23 cellular contexts compared by ENCODE assay signal in genomic region chr22:28395520-28395919, GRCh38.
"Had no signal": no experiment of that assay in that cellular context is flagged by ENCODE, and none has a peak within 500 bp of the region (broad histone marks: within the 10 kb centered on the region; RNA-seq: fewer than 3 reads in every experiment).

No MANE protein-coding gene starts in this region.

- H3K4me3 ChIP-seq: breast epithelium, colonic mucosa, dorsolateral prefrontal cortex, thyroid gland, upper lobe of right lung had no signal

- H3K9me3 ChIP-seq: breast epithelium, colonic mucosa, thyroid gland, upper lobe of right lung had no signal

- H3K4me1 ChIP-seq: breast epithelium, colonic mucosa had no signal

- H3K27ac Mint-ChIP-seq: effector memory CD8-positive, alpha-beta T cell; immature natural killer cell; naive thymus-derived CD8-positive, alpha-beta T cell; T-helper 17 cell had no signal

- H3K27ac ChIP-seq: breast epithelium, colonic mucosa, thyroid gland, upper lobe of right lung had no signal

- DNase-seq: activated CD4-positive, alpha-beta T cell treated with anti-CD3 and anti-CD28 coated beads, Interleukin-2, amount 10 ng/mL, durations not matched to agents 7 days and 5 days; activated effector memory CD4-positive, alpha-beta T cell treated with Interleukin-2 at 50 U/mL for 16 hours; activated T-cell treated with anti-CD3 and anti-CD28 coated beads, Interleukin-2, amount 50 U/mL, for 1 hour; aorta; colonic mucosa; dorsolateral prefrontal cortex; effector memory CD8-positive, alpha-beta T cell; foreskin melanocyte; immature natural killer cell; naive thymus-derived CD8-positive, alpha-beta T cell; retina; stimulated activated CD4-positive, alpha-beta T cell treated with anti-CD3 and anti-CD28 coated beads, Interleukin-12 subunit alpha, Interleukin-12 subunit beta, amount 100 ng/mL, for 4 hours; stimulated activated CD4-positive, alpha-beta T cell treated with anti-CD3 and anti-CD28 coated beads, Interleukin-4, amount 100 ng/mL, for 4 hours; stimulated activated naive CD8-positive, alpha-beta T cell treated with anti-CD3 and anti-CD28 coated beads, Interleukin-15, Interleukin-2, amounts not matched to agents 100 U/mL and 50 U/mL, for 24 hours; substantia nigra; T-helper 17 cell; thyroid gland; upper lobe of right lung had no signal

- H3K27me3 ChIP-seq: breast epithelium, colonic mucosa, dorsolateral prefrontal cortex, thyroid gland, upper lobe of right lung had no signal

- H3K36me3 Mint-ChIP-seq: immature natural killer cell had no signal

- H3K36me3 ChIP-seq: breast epithelium, colonic mucosa, thyroid gland, upper lobe of right lung had no signal

- H3K9me3 Mint-ChIP-seq: activated CD4-positive, alpha-beta T cell treated with anti-CD3 and anti-CD28 coated beads, Interleukin-2, amount 10 ng/mL, durations not matched to agents 7 days and 5 days; effector memory CD8-positive, alpha-beta T cell; immature natural killer cell had no signal

- H3K4me3 Mint-ChIP-seq: activated naive CD4-positive, alpha-beta T cell treated with anti-CD3 and anti-CD28 coated beads for 36 hours; effector memory CD8-positive, alpha-beta T cell; immature natural killer cell; mesothelial cell of epicardium; naive thymus-derived CD8-positive, alpha-beta T cell; T-helper 17 cell had no signal

- H3K4me1 Mint-ChIP-seq: immature natural killer cell, T-helper 17 cell had no signal

- ATAC-seq: effector memory CD8-positive, alpha-beta T cell; esophagus mucosa; naive thymus-derived CD8-positive, alpha-beta T cell; T-helper 17 cell had no signal

- H3K27me3 Mint-ChIP-seq: progenitor cell of endocrine pancreas had no signal
